ENCODE assay signal across 20 cellular contexts in genomic region chr1:85650645-85651044, GRCh38.
"Had no signal": no experiment of that assay in that cellular context is flagged by ENCODE, and none has a peak within 500 bp of the region (broad histone marks: within the 10 kb centered on the region; RNA-seq: fewer than 3 reads in every experiment).

No MANE protein-coding gene starts in this region.

- H3K36me3 ChIP-seq: adrenal gland had no signal

- H3K4me1 Mint-ChIP-seq: activated naive CD8-positive, alpha-beta T cell treated with anti-CD3 and anti-CD28 coated beads for 36 hours; natural killer cell had no signal

- ATAC-seq: activated CD8-positive, alpha-beta memory T cell treated with anti-CD3 and anti-CD28 coated beads, Interleukin-2, amount 10 ng/mL, durations not matched to agents 7 days and 5 days; activated CD8-positive, alpha-beta T cell treated with anti-CD3 and anti-CD28 coated beads, Interleukin-2, amount 10 ng/mL, durations not matched to agents 7 days and 5 days; natural killer cell; right cardiac atrium had no signal

- H3K27me3 Mint-ChIP-seq: activated CD8-positive, alpha-beta memory T cell treated with anti-CD3 and anti-CD28 coated beads, Interleukin-2, amount 10 ng/mL, durations not matched to agents 7 days and 5 days; activated naive CD8-positive, alpha-beta T cell treated with anti-CD3 and anti-CD28 coated beads for 36 hours; dendritic cell treated with granulocyte-macrophage colony-stimulating factor and Interleukin-4, amounts not matched to agents 40 ng/mL and 50 ng/mL, for 4 days had no signal

- H3K27me3 ChIP-seq: adrenal gland, brain microvascular endothelial cell, spleen, suprapubic skin, tibial nerve had no signal

- H3K4me3 ChIP-seq: adrenal gland, spleen, suprapubic skin, tibial nerve had no signal

- H3K27ac ChIP-seq: adrenal gland, brain microvascular endothelial cell, spleen, suprapubic skin, tibial nerve had no signal

- H3K9me3 ChIP-seq: adrenal gland, suprapubic skin had no signal

- DNase-seq: activated CD4-positive, alpha-beta T cell treated with anti-CD3 and anti-CD28 coated beads for 1 hour; activated CD8-positive, alpha-beta memory T cell treated with anti-CD3 and anti-CD28 coated beads, Interleukin-2, amount 10 ng/mL, durations not matched to agents 7 days and 5 days; activated CD8-positive, alpha-beta T cell treated with anti-CD3 and anti-CD28 coated beads, Interleukin-2, amount 10 ng/mL, durations not matched to agents 7 days and 5 days; activated naive CD4-positive, alpha-beta T cell; activated naive CD8-positive, alpha-beta T cell treated with anti-CD3 and anti-CD28 coated beads for 36 hours; activated T-cell treated with anti-CD3 and anti-CD28 coated beads, Interleukin-2, amount 50 U/mL, for 48 hours; adrenal gland; brain microvascular endothelial cell; central memory CD4-positive, alpha-beta T cell; head of caudate nucleus; hypothalamus; natural killer cell; right cardiac atrium; spleen; stimulated activated naive CD4-positive, alpha-beta T cell; T-helper 2 cell had no signal

- H3K9me3 Mint-ChIP-seq: natural killer cell had no signal

- H3K4me3 Mint-ChIP-seq: activated CD8-positive, alpha-beta memory T cell treated with anti-CD3 and anti-CD28 coated beads, Interleukin-2, amount 10 ng/mL, durations not matched to agents 7 days and 5 days; activated CD8-positive, alpha-beta T cell treated with anti-CD3 and anti-CD28 coated beads, Interleukin-2, amount 10 ng/mL, durations not matched to agents 7 days and 5 days; activated naive CD8-positive, alpha-beta T cell treated with anti-CD3 and anti-CD28 coated beads for 36 hours; dendritic cell treated with granulocyte-macrophage colony-stimulating factor and Interleukin-4, amounts not matched to agents 40 ng/mL and 50 ng/mL, for 4 days; natural killer cell had no signal

- FAIRE-seq: astrocyte had no signal

- H3K27ac Mint-ChIP-seq: activated CD8-positive, alpha-beta memory T cell treated with anti-CD3 and anti-CD28 coated beads, Interleukin-2, amount 10 ng/mL, durations not matched to agents 7 days and 5 days; activated CD8-positive, alpha-beta T cell treated with anti-CD3 and anti-CD28 coated beads, Interleukin-2, amount 10 ng/mL, durations not matched to agents 7 days and 5 days; activated naive CD8-positive, alpha-beta T cell treated with anti-CD3 and anti-CD28 coated beads for 36 hours; dendritic cell treated with granulocyte-macrophage colony-stimulating factor and Interleukin-4, amounts not matched to agents 40 ng/mL and 50 ng/mL, for 4 days had no signal

- H3K4me1 ChIP-seq: adrenal gland, spleen, suprapubic skin, tibial nerve had no signal
